Comparison of ENCODE assay signal across 15 cellular contexts in genomic region chr5:179918742-179919486, GRCh38. TPM values are rescaled to one million over a fixed set of nuclear protein-coding genes. Genes with fewer than 3 reads are reported as not detected.
A peak's percentile ranks its signal among the peaks of the same experiment; 100 is the strongest.
DNase-seq lines count a peak whose midpoint lies in the region; ATAC-seq, FAIRE-seq and TF ChIP-seq lines count a peak whose summit lies in the region.
"Had no signal": no experiment of that assay in that cellular context is flagged by ENCODE, and none has a peak within 500 bp of the region (broad histone marks: within the 10 kb centered on the region; RNA-seq: fewer than 3 reads in every experiment).

No MANE protein-coding gene starts in this region.

- ATAC-seq in left lobe of liver = no peak
- ATAC-seq: HCT116 had no signal

- intact Hi-C loops in posterior vena cava (cut with DNase I) = no loop called here

- H3K4me1 ChIP-seq in BLaER1 treated with 17β-estradiol and CSF1 and Interleukin-3, amounts not matched to agents 10 nM and 100 nM = peaks cover 75 to 88% (median 81%) of the 10 kb centered on the region in 10 experiments
- H3K4me1 ChIP-seq: BE2C had no signal

- no peak for TF ChIP-seq CTCF in bronchial epithelial cell (IDR thresholded peaks at IDR 0.05; ENCODE audit: insufficient read depth, low read length, severe bottlenecking)

- H3K36me3 ChIP-seq in BLaER1 treated with 17β-estradiol and CSF1 and Interleukin-3, amounts not matched to agents 10 nM and 100 nM = no peaks in the 10 kb centered on the region
- H3K36me3 ChIP-seq in bronchial epithelial cell (ENCODE audit: control insufficient read depth, insufficient read depth, low read length) = no peaks in the 10 kb centered on the region
- H3K36me3 ChIP-seq: BE2C had no signal

- no peak overlapping the region for H3K4me3 ChIP-seq in BLaER1 treated with 17β-estradiol and CSF1 and Interleukin-3, amounts not matched to agents 10 nM and 100 nM
- H3K4me3 ChIP-seq in bronchial epithelial cell (ENCODE audit: low read depth, low read length) = no peak overlapping the region
- H3K4me3 ChIP-seq: A549, GM23248 had no signal

- peak overlapping the region; percentile 73 to 91 (median 84) for H3K4me2 ChIP-seq in BLaER1 treated with 17β-estradiol and CSF1 and Interleukin-3, amounts not matched to agents 10 nM and 100 nM
- H3K4me2 ChIP-seq: A549 had no signal

- H3K27ac ChIP-seq in BLaER1 treated with 17β-estradiol and CSF1 and Interleukin-3, amounts not matched to agents 10 nM and 100 nM = peak overlapping the region in 9 of 11 experiments; percentile 29 to 86 (median 56); a peak in 14 of 22 replicates
- H3K27ac ChIP-seq: A549, GM23248, HL-60 had no signal

- H3K9ac ChIP-seq in BLaER1 treated with 17β-estradiol and CSF1 and Interleukin-3, amounts not matched to agents 10 nM and 100 nM = peak overlapping the region in 7 of 11 experiments; percentile 18 to 59 (median 51); a peak in 7 of 22 replicates
- H3K9ac ChIP-seq: GM23248 had no signal

- FAIRE-seq in bronchial epithelial cell (lab: Jason Lieb, UNC) (peak; percentile 73), GM19239 (lab: Jason Lieb, UNC) (no peak), frontal cortex (lab: Jason Lieb, UNC) (no peak)
- FAIRE-seq: A549, H54 had no signal

- DNase-seq in bronchial epithelial cell (ENCODE audit: low read depth) = no peak
- peak; percentile 14 for DNase-seq in left lobe of liver (ENCODE audit: low spot score)
- peak; percentile 62 for DNase-seq in posterior vena cava (ENCODE audit: low spot score)
- DNase-seq in OCI-M1 (lab: John Stamatoyannopoulos, UW) = no peak
- no peak for DNase-seq in SW 1271 (lab: John Stamatoyannopoulos, UW)
- no peak for DNase-seq in GM19239 (ENCODE audit: insufficient read length, low spot score)
- DNase-seq in frontal cortex (ENCODE audit: low spot score in 2 of 2) = no peak
- DNase-seq: BE2C, DMS 273 treated with DMSO at 0.1 percent for 48 hours, GM23248 had no signal

- H4K20me1 ChIP-seq in BLaER1 treated with 17β-estradiol and CSF1 and Interleukin-3, amounts not matched to agents 10 nM and 100 nM = no peaks in the 10 kb centered on the region

- H3K27me3 ChIP-seq in BLaER1 treated with 17β-estradiol and CSF1 and Interleukin-3, amounts not matched to agents 10 nM and 100 nM = no peaks in the 10 kb centered on the region
- H3K27me3 ChIP-seq in bronchial epithelial cell (ENCODE audit: control insufficient read depth, insufficient read depth, low read length) = no peaks in the 10 kb centered on the region
- H3K27me3 ChIP-seq: BE2C had no signal

- peaks cover 4 to 22% (median 13%) of the 10 kb centered on the region in 11 experiments; a peak in 20 of 22 replicates for H3K9me3 ChIP-seq in BLaER1 treated with 17β-estradiol and CSF1 and Interleukin-3, amounts not matched to agents 10 nM and 100 nM (replicated peaks in 1 of 11)
- H3K9me3 ChIP-seq: A549, BE2C had no signal

RNA-seq across cellular contexts. Expression of gene TBC1D9B, which starts 11.2 kb away (rescaled TPM):
- total RNA-seq in bronchial epithelial cell = 37.6 and 45.2 TPM in 2 replicates
- 107 TPM for total RNA-seq in left lobe of liver
- 10 to 100 TPM; 85.0 to 90.5 TPM for total RNA-seq in posterior vena cava
- 24.1 TPM for total RNA-seq in frontal cortex

Comparison
In these comparisons a context has a peak if more than half of its experiments do, and no peak if none do; other contexts are left out.
1. DNase-seq: peak in left lobe of liver (single experiment) and posterior vena cava (single experiment); none in bronchial epithelial cell (single experiment), OCI-M1 (single experiment), SW 1271 (0 of 2), GM19239 (single experiment) and frontal cortex (0 of 2).